In the genomic region with DNA sequence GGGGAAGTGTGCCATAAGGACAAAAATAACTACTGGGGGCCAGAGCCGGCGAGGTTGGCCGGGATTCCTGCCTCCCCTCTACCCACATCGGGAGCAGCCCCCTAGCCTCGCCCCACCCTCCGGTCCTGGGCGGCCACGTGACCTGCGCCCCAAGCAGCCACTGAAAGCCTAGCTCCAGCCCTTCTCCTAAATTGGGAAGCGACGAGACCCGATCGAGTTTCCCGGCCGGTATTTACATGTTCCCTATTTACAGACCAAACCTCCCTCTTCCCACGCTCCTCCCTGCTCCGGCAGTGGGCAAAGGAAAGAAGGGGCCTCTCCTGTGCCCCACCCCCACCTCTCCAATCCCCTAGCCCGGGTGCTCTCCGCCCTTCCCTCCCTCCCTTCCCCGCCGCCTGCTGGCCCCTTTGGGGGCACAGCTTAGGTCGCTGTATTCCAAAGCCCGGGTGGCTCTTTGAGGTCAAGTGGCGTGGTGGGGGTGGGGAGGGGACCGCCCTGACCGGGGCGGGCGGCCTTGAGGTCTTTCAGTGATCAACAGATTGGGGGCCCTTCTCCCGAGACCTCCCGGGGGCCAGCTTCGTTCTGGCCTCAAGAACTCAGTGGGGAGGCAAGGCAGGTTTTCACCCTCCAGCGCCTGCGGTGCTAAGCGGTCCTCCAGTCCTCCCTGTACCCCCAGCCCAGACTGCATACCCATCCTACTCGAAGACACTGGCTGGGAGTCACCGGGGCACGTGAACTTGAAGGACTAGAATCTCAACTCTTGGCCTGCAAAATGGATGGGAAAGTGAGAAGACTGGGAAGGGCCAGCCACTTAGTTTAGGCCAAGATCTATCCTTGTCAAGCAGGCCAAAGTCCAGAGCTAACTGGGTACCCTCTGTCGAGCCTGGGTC, we compare ENCODE assay signal across 8 cellular contexts. TPM values are rescaled to one million over a fixed set of nuclear protein-coding genes. Genes with fewer than 3 reads are reported as not detected.
DNase-seq lines count a peak whose midpoint lies in the region; ATAC-seq, FAIRE-seq and TF ChIP-seq lines count a peak whose summit lies in the region.

No MANE protein-coding gene starts in this region.

- peak overlapping the region; percentile 73 for H3K4me2 ChIP-seq in HepG2 (ENCODE audit: low read depth, low read length)

- H3K27ac Mint-ChIP-seq in stimulated activated naive B cell treated with anti-CD40 and anti-IgM and Interleukin-4, amounts not matched to agents 10 μg/mL and 1 μg/mL and 100 μg/mL, for 72 hours: no peak overlapping the region

- peaks cover 23 to 41% of the 10 kb centered on the region in 2 donors for H3K4me1 Mint-ChIP-seq in stimulated activated naive B cell treated with anti-CD40 and anti-IgM and Interleukin-4, amounts not matched to agents 10 μg/mL and 1 μg/mL and 100 μg/mL, for 72 hours

- TF ChIP-seq CTCF in dorsolateral prefrontal cortex (IDR thresholded peaks at IDR 0.05 in 54 of 56, conservative IDR thresholded peaks at IDR 0.05 in 2 of 56; ENCODE audit: low read depth in 1 of 56, partially characterized antibody in 56 of 56) (peak in 3 of 56 donors; percentile 6 to 21 (median 10)), HepG2 (CRISPR knock-in tag; IDR thresholded peaks at IDR 0.05) (peak; percentile 40), GM13976 (IDR thresholded peaks at IDR 0.05; ENCODE audit: borderline replicate concordance, control extremely low read depth, extremely low read depth, insufficient read depth, missing control alignments) (no peak)

- no peak overlapping the region for H2AFZ ChIP-seq in HepG2 (ENCODE audit: low read length)

- TF ChIP-seq POLR2A in HepG2 (IDR thresholded peaks at IDR 0.05; ENCODE audit: insufficient read depth in 1 of 2, low read depth in 2 of 2, low read length in 2 of 2): no peak

- DNase-seq in NCI-H2171 (lab: John Stamatoyannopoulos, UW) (peak; percentile 71), dorsolateral prefrontal cortex (peak in 1 of 10 donors; percentile 61), HepG2 (ENCODE audit: low spot score) (peak; percentile 32), HK-2 (ENCODE audit: unreplicated experiment) (no peak), GM13976 (ENCODE audit: low spot score) (no peak), SIG-M5 (lab: John Stamatoyannopoulos, UW) (no peak)
- no peak for DNase-seq in stimulated activated naive B cell treated with anti-CD40 and anti-IgM and Interleukin-4, amounts not matched to agents 10 μg/mL and 1 μg/mL and 100 μg/mL, for 72 hours

- no peak for TF ChIP-seq RAD21 in HepG2 (CRISPR knock-in tag; IDR thresholded peaks at IDR 0.05)

- in situ Hi-C loops in HepG2 (cut with HindIII; ENCODE audit: extremely low pct_ligation_motif_present, low pct_unique_long_range_greater_than_20kb): no loop called here
- in situ Hi-C loops in GM13976 (cut with MboI; ENCODE audit: low sequenced_read_pairs, unreplicated experiment): no loop called here

- POLR2A ChIA-PET in HepG2 (lab: Yijun Ruan, JAX): interaction anchor here (1.2 to 2.3 kb wide), 5 partner anchors 9 to 44 kb away, joined by 3 to 8 read pairs (median 5); no protein-coding TSS in a partner anchor

- 3% methylated on average over 22 of the region's 38 CpGs for WGBS in HepG2 (ENCODE audit: low lambda C conversion rate)

- no TSS peak for BruUV-seq in HepG2 (replicated peaks; lab: Mats Ljungman, UMichigan)

- TF ChIP-seq EP300 in HepG2 (IDR thresholded peaks at IDR 0.05; ENCODE audit: low read depth in 2 of 2, low read length in 2 of 2): no peak
- no peak for TF ChIP-seq EP300 in HepG2 (CRISPR knock-in tag; IDR thresholded peaks at IDR 0.05; ENCODE audit: borderline replicate concordance)

- no peak for FAIRE-seq in HepG2 (lab: Jason Lieb, UNC)

- H3K4me3 Mint-ChIP-seq in stimulated activated naive B cell treated with anti-CD40 and anti-IgM and Interleukin-4, amounts not matched to agents 10 μg/mL and 1 μg/mL and 100 μg/mL, for 72 hours: peak overlapping the region; percentile 59 to 76

- H3K4me3 ChIP-seq in dorsolateral prefrontal cortex (peak overlapping the region; percentile 26 to 70 (median 53)), HepG2 (replicated peaks in 1 of 3; ENCODE audit: insufficient read depth in 1 of 3, low read depth in 2 of 3, low read length in 3 of 3) (peak overlapping the region; percentile 31 to 66 (median 38); a peak in 5 of 6 replicates)

- no peaks in the 10 kb centered on the region for H3K79me2 ChIP-seq in HepG2 (ENCODE audit: insufficient read depth, low read length)

- H3K27me3 Mint-ChIP-seq in stimulated activated naive B cell treated with anti-CD40 and anti-IgM and Interleukin-4, amounts not matched to agents 10 μg/mL and 1 μg/mL and 100 μg/mL, for 72 hours: peaks cover 29 to 47% of the 10 kb centered on the region in 2 donors

- H3K36me3 ChIP-seq in HepG2 (replicated peaks in 1 of 2; ENCODE audit: control insufficient read depth in 1 of 2, insufficient read depth in 2 of 2, low read length in 2 of 2): no peaks in the 10 kb centered on the region

- ATAC-seq in HepG2: peak; percentile 74
- ATAC-seq in stimulated activated naive B cell treated with anti-CD40 and anti-IgM and Interleukin-4, amounts not matched to agents 10 μg/mL and 1 μg/mL and 100 μg/mL, for 72 hours (replicated peaks): no peak
- ATAC-seq in HG02571 (IDR thresholded peaks at IDR 0.05; ENCODE audit: unreplicated experiment): no peak

- no peaks in the 10 kb centered on the region for H3K36me3 Mint-ChIP-seq in stimulated activated naive B cell treated with anti-CD40 and anti-IgM and Interleukin-4, amounts not matched to agents 10 μg/mL and 1 μg/mL and 100 μg/mL, for 72 hours

- CTCF ChIA-PET in HepG2 (lab: Yijun Ruan, JAX; ENCODE audit: low intra/inter-chr PET ratio, low total read pairs): interaction anchor here (1.3 kb wide), 1 partner anchor 21 kb away, joined by 3 read pairs; no protein-coding TSS in a partner anchor

- H3K9me3 ChIP-seq in HepG2 (ENCODE audit: low read length): no peaks in the 10 kb centered on the region

- intact Hi-C loops in dorsolateral prefrontal cortex (cut with DNase I) (no loop called here), HepG2 (cut with micrococcal nuclease; ENCODE audit: unreplicated experiment) (no loop called here)

- peaks cover 2% of the 10 kb centered on the region; the same call in 1 of the 2 replicates for H4K20me1 ChIP-seq in HepG2 (ENCODE audit: insufficient read depth, low read length)

- peak overlapping the region; percentile 35; the same call in 1 of the 2 replicates for H3K9ac ChIP-seq in HepG2 (ENCODE audit: insufficient read depth, low read depth, low read length)

- H3K27me3 ChIP-seq in dorsolateral prefrontal cortex (no peaks in the 10 kb centered on the region), HepG2 (ENCODE audit: control insufficient read depth in 1 of 2, insufficient read depth in 2 of 2, low read length in 2 of 2) (peaks cover 2 to 53% of the 10 kb centered on the region in 2 experiments)

- H3K4me1 ChIP-seq in HepG2 (ENCODE audit: insufficient read depth, low read length): peaks cover 28% of the 10 kb centered on the region

- H3K9me3 Mint-ChIP-seq in stimulated activated naive B cell treated with anti-CD40 and anti-IgM and Interleukin-4, amounts not matched to agents 10 μg/mL and 1 μg/mL and 100 μg/mL, for 72 hours: no peaks in the 10 kb centered on the region

- peak overlapping the region in 48 of 59 donors; percentile 3 to 100 (median 58) for H3K27ac ChIP-seq in dorsolateral prefrontal cortex
- no peak overlapping the region for H3K27ac ChIP-seq in HepG2 (ENCODE audit: extremely low read length, insufficient read depth, low read length)

RNA-seq across cellular contexts. Expression of a gene that starts 6.3 kb away (rescaled TPM):
- total RNA-seq in dorsolateral prefrontal cortex (100 to 1,000 TPM in 102 of 120 experiments, 10 to 100 TPM in 18; 77.9 to 209 (median 117) TPM), HepG2 (2016; rRNA removed; fragmentation: Illumina TruSeq; extraction: Trizol) (38.1 and 42.4 TPM in 2 replicates)
- 20.5 and 21.6 TPM in 2 replicates for total RNA-seq in HepG2 (2016; cell fraction: cytosol; rRNA removed; fragmentation: Illumina TruSeq; extraction: Trizol; ENCODE audit: low read depth)
- 37.7 and 41.1 TPM in 2 replicates for total RNA-seq in HepG2 (2016; cell fraction: insoluble cytoplasmic fraction; rRNA removed; fragmentation: Illumina TruSeq; extraction: Trizol)
- 60.6 and 65.1 TPM in 2 replicates for total RNA-seq in HepG2 (2016; cell fraction: membrane; rRNA removed; fragmentation: Illumina TruSeq; extraction: Trizol)
- 35.7 and 38.6 TPM in 2 replicates for total RNA-seq in HepG2 (2016; cell fraction: nucleus; rRNA removed; fragmentation: Illumina TruSeq; extraction: Trizol)
- polyA plus RNA-seq in HepG2 (2011; rRNA removed): 82.5 and 91.3 TPM in 2 replicates
- 94.6 and 96.0 TPM in 2 replicates for polyA plus RNA-seq in HepG2 (2011; cell fraction: cytosol; rRNA removed)
- 121 and 124 TPM in 2 replicates for polyA plus RNA-seq in HepG2 (2011; cell fraction: nucleus; rRNA removed)
- polyA plus RNA-seq in HepG2 (2012): 68.6 and 96.3 TPM in 2 replicates
- 59.2 and 67.3 TPM in 2 replicates for polyA plus RNA-seq in HepG2 (2016; cell fraction: cytosol; fragmentation: Illumina TruSeq; extraction: Trizol; ENCODE audit: low read depth)
- polyA plus RNA-seq in HepG2 (2016; cell fraction: insoluble cytoplasmic fraction; fragmentation: Illumina TruSeq; extraction: Trizol; ENCODE audit: low read depth): 57.7 and 67.3 TPM in 2 replicates
- polyA plus RNA-seq in HepG2 (2016; cell fraction: membrane; fragmentation: Illumina TruSeq; extraction: Trizol; ENCODE audit: low read depth): 88.5 and 93.3 TPM in 2 replicates
- polyA plus RNA-seq in HepG2 (2016; cell fraction: nucleus; fragmentation: Illumina TruSeq; extraction: Trizol; ENCODE audit: insufficient read depth, low read depth): 61.0 and 66.5 TPM in 2 replicates
- 118 and 141 TPM in 2 replicates for polyA minus RNA-seq in HepG2 (2011; rRNA and poly(A)+ RNA removed; ENCODE audit: low replicate concordance)
- 57.9 and 82.7 TPM in 2 replicates for polyA minus RNA-seq in HepG2 (2011; cell fraction: cytosol; rRNA and poly(A)+ RNA removed)
- polyA minus RNA-seq in HepG2 (2011; cell fraction: nucleus; rRNA and poly(A)+ RNA removed): 88.2 and 116 TPM in 2 replicates

RNA-seq across cellular contexts. Expression of a gene that starts 34.3 kb away (rescaled TPM):
- total RNA-seq in dorsolateral prefrontal cortex (10 to 100 TPM in 35 of 120 experiments, 1 to 10 TPM in 85; 2.1 to 25.8 (median 7.4) TPM), HepG2 (2016; rRNA removed; fragmentation: Illumina TruSeq; extraction: Trizol) (0.53 and 1.2 TPM in 2 replicates)
- 0.18 and 0.30 TPM in 2 replicates for total RNA-seq in HepG2 (2016; cell fraction: cytosol; rRNA removed; fragmentation: Illumina TruSeq; extraction: Trizol; ENCODE audit: low read depth)
- 0.52 and 0.54 TPM in 2 replicates for total RNA-seq in HepG2 (2016; cell fraction: insoluble cytoplasmic fraction; rRNA removed; fragmentation: Illumina TruSeq; extraction: Trizol)
- total RNA-seq in HepG2 (2016; cell fraction: membrane; rRNA removed; fragmentation: Illumina TruSeq; extraction: Trizol): 0.21 and 0.40 TPM in 2 replicates
- total RNA-seq in HepG2 (2016; cell fraction: nucleus; rRNA removed; fragmentation: Illumina TruSeq; extraction: Trizol): 0.44 and 0.59 TPM in 2 replicates
- 1.4 and 2.0 TPM in 2 replicates for polyA plus RNA-seq in HepG2 (2011; rRNA removed)
- polyA plus RNA-seq in HepG2 (2011; cell fraction: cytosol; rRNA removed): 0.56 and 0.60 TPM in 2 replicates
- polyA plus RNA-seq in HepG2 (2011; cell fraction: nucleus; rRNA removed): 3.6 and 16.3 TPM in 2 replicates
- polyA plus RNA-seq in HepG2 (2012): 1.6 and 2.2 TPM in 2 replicates
- polyA plus RNA-seq in HepG2 (2016; cell fraction: cytosol; fragmentation: Illumina TruSeq; extraction: Trizol; ENCODE audit: low read depth): 0.09 TPM in 1 of 2 replicates, not detected in the other
- 0.40 and 0.47 TPM in 2 replicates for polyA plus RNA-seq in HepG2 (2016; cell fraction: insoluble cytoplasmic fraction; fragmentation: Illumina TruSeq; extraction: Trizol; ENCODE audit: low read depth)
- 0.12 and 0.19 TPM in 2 replicates for polyA plus RNA-seq in HepG2 (2016; cell fraction: membrane; fragmentation: Illumina TruSeq; extraction: Trizol; ENCODE audit: low read depth)
- polyA plus RNA-seq in HepG2 (2016; cell fraction: nucleus; fragmentation: Illumina TruSeq; extraction: Trizol; ENCODE audit: insufficient read depth, low read depth): 1.2 and 1.8 TPM in 2 replicates
- polyA minus RNA-seq in HepG2 (2011; rRNA and poly(A)+ RNA removed; ENCODE audit: low replicate concordance): 0.54 and 2.1 TPM in 2 replicates
- 0.70 and 1.2 TPM in 2 replicates for polyA minus RNA-seq in HepG2 (2011; cell fraction: cytosol; rRNA and poly(A)+ RNA removed)
- polyA minus RNA-seq in HepG2 (2011; cell fraction: nucleus; rRNA and poly(A)+ RNA removed): 3.6 and 3.7 TPM in 2 replicates

Comparison
In these comparisons a context has a peak if more than half of its experiments do, and no peak if none do; other contexts are left out.
1. DNase-seq: peak in NCI-H2171 (single experiment) and HepG2 (single experiment); none in stimulated activated naive B cell treated with anti-CD40 and anti-IgM and Interleukin-4, amounts not matched to agents 10 μg/mL and 1 μg/mL and 100 μg/mL, for 72 hours (single experiment), HK-2 (single experiment), GM13976 (single experiment) and SIG-M5 (single experiment).